12 cellular contexts compared by ENCODE assay signal in the genomic region with DNA sequence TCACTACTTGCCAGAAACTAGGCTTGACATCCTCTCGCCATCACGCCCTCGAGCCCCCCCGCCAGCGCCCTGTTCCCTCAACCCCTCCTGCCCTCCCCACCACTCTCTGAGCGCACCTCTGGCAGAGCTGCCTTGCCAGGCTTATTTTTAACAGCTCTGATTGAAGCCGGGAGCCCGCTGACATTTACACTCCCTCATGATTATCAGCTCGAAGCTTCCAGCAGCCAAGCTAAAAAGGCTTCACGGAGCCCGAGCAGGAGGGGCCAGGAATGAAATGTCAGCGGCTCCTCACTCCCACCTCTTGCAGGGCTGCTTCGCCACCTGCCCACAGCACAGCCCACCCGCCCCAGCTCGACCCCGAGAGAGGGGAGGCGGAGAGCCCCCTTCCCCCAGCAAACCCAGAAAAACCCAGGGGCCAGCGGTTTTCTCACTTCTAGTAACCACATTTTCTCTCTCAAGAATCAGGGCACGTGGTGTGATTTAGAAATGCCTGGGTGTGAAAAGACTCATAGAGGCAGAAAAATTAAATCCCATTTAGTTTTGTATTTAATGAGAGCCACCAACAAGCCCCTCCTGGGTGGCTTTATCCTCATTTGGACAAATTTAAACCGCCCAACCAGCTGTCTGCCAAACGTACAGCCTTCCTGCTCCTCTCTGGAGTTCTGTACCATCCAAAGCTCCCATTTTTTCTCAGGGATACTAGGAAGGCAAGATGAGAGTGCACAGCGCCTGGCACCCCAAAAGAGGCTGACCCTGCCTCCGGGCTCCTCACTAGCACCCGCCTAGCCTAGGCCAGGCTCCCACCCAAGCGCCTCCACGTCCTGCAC.
A peak's percentile ranks its signal among the peaks of the same experiment; 100 is the strongest.
DNase-seq lines count a peak whose midpoint lies in the region; ATAC-seq and TF ChIP-seq lines count a peak whose summit lies in the region.
"Had no signal": no experiment of that assay in that cellular context is flagged by ENCODE, and none has a peak within 500 bp of the region (broad histone marks: within the 10 kb centered on the region; RNA-seq: fewer than 3 reads in every experiment).

No MANE protein-coding gene starts in this region.

- H4K20me1 ChIP-seq in BLaER1, result peaks cover 56% of the 10 kb centered on the region
- H4K20me1 ChIP-seq in GM23338 (replicated peaks; ENCODE audit: insufficient read depth), result no peaks in the 10 kb centered on the region

- H3K27ac ChIP-seq in BLaER1, result 0 out of 2 replicates have a peak overlapping the region, but pooled peaks have one; percentile 5
- H3K27ac ChIP-seq in GM23338 (ENCODE audit: low read depth), result no peak overlapping the region
- H3K27ac ChIP-seq: adrenal gland, RWPE1, stomach, VCaP had no signal

- DNase-seq in GM23338 (ENCODE audit: low spot score) (no peak), DMS153 (lab: John Stamatoyannopoulos, UW) (no peak), H4 (ENCODE audit: low spot score) (no peak), DMS 273 (lab: John Stamatoyannopoulos, UW; ENCODE audit: unreplicated experiment) (no peak), GM13977 (ENCODE audit: low spot score) (no peak)
- DNase-seq in activated naive CD8-positive, alpha-beta T cell treated with anti-CD3 and anti-CD28 coated beads, Interleukin-2, amount 10 ng/mL, durations not matched to agents 7 days and 5 days, result no peak
- peak in 3 of 10 donors; percentile 12 to 62 (median 35) for DNase-seq in naive thymus-derived CD8-positive, alpha-beta T cell
- DNase-seq: stomach had no signal

- H3K27ac Mint-ChIP-seq in GM23338, result no peak overlapping the region; the same call in 1 of the 2 replicates
- H3K27ac Mint-ChIP-seq in activated naive CD8-positive, alpha-beta T cell treated with anti-CD3 and anti-CD28 coated beads, Interleukin-2, amount 10 ng/mL, durations not matched to agents 7 days and 5 days, result no peak overlapping the region
- peak overlapping the region in 7 of 10 donors; percentile 29 to 72 (median 53) for H3K27ac Mint-ChIP-seq in naive thymus-derived CD8-positive, alpha-beta T cell

- peaks cover 32% of the 10 kb centered on the region for H3K4me1 Mint-ChIP-seq in GM23338
- peaks cover 13% of the 10 kb centered on the region for H3K4me1 Mint-ChIP-seq in activated naive CD8-positive, alpha-beta T cell treated with anti-CD3 and anti-CD28 coated beads, Interleukin-2, amount 10 ng/mL, durations not matched to agents 7 days and 5 days
- peaks cover 5 to 31% (median 17%) of the 10 kb centered on the region in 4 donors for H3K4me1 Mint-ChIP-seq in naive thymus-derived CD8-positive, alpha-beta T cell

- in situ Hi-C loops in GM13977 (cut with MboI; ENCODE audit: low pct_unique_long_range_greater_than_20kb, low sequenced_read_pairs, unreplicated experiment), result no loop called here

- H3K9me2 ChIP-seq in GM23338 (ENCODE audit: insufficient read depth), result 0 out of 2 replicates have a peak, but pooled peaks cover 3% of the 10 kb centered on the region

- peaks cover 16% of the 10 kb centered on the region for H3K27me3 Mint-ChIP-seq in GM23338 (ENCODE audit: insufficient read depth, low read depth, poor library complexity)
- H3K27me3 Mint-ChIP-seq in activated naive CD8-positive, alpha-beta T cell treated with anti-CD3 and anti-CD28 coated beads, Interleukin-2, amount 10 ng/mL, durations not matched to agents 7 days and 5 days, result peaks cover 33% of the 10 kb centered on the region
- peaks cover 4 to 17% (median 5%) of the 10 kb centered on the region in 5 donors for H3K27me3 Mint-ChIP-seq in naive thymus-derived CD8-positive, alpha-beta T cell

- no peak overlapping the region for H3K4me3 Mint-ChIP-seq in GM23338
- no peak overlapping the region for H3K4me3 Mint-ChIP-seq in activated naive CD8-positive, alpha-beta T cell treated with anti-CD3 and anti-CD28 coated beads, Interleukin-2, amount 10 ng/mL, durations not matched to agents 7 days and 5 days
- peak overlapping the region; percentile 48 to 80 (median 64) for H3K4me3 Mint-ChIP-seq in naive thymus-derived CD8-positive, alpha-beta T cell

- 0 out of 2 replicates have a peak overlapping the region, but pooled peaks have one; percentile 47 for H2AFZ ChIP-seq in GM23338

- H3K9me3 Mint-ChIP-seq in GM23338, result no peaks in the 10 kb centered on the region
- H3K9me3 Mint-ChIP-seq in activated naive CD8-positive, alpha-beta T cell treated with anti-CD3 and anti-CD28 coated beads, Interleukin-2, amount 10 ng/mL, durations not matched to agents 7 days and 5 days, result no peaks in the 10 kb centered on the region
- no peaks in the 10 kb centered on the region for H3K9me3 Mint-ChIP-seq in naive thymus-derived CD8-positive, alpha-beta T cell

- no peaks in the 10 kb centered on the region for H3K36me3 Mint-ChIP-seq in GM23338 (ENCODE audit: low read depth)
- H3K36me3 Mint-ChIP-seq in activated naive CD8-positive, alpha-beta T cell treated with anti-CD3 and anti-CD28 coated beads, Interleukin-2, amount 10 ng/mL, durations not matched to agents 7 days and 5 days, result no peaks in the 10 kb centered on the region
- no peaks in the 10 kb centered on the region for H3K36me3 Mint-ChIP-seq in naive thymus-derived CD8-positive, alpha-beta T cell

- H3K27me3 ChIP-seq in BLaER1 (peaks cover 38% of the 10 kb centered on the region), GM23338 (ENCODE audit: insufficient read depth) (no peaks in the 10 kb centered on the region)
- H3K27me3 ChIP-seq: adrenal gland had no signal

- H3K4me3 ChIP-seq in BLaER1 (peak overlapping the region; percentile 43; the same call in 1 of the 2 replicates), GM23338 (no peak overlapping the region)
- H3K4me3 ChIP-seq: adrenal gland, stomach had no signal

- H3K79me2 ChIP-seq in GM23338 (replicated peaks; ENCODE audit: insufficient read depth), result no peaks in the 10 kb centered on the region

- no peak overlapping the region for H3K9ac ChIP-seq in BLaER1

- peaks cover 68% of the 10 kb centered on the region for H3K4me1 ChIP-seq in BLaER1
- peaks cover 17% of the 10 kb centered on the region for H3K4me1 ChIP-seq in GM23338 (ENCODE audit: insufficient read depth)
- H3K4me1 ChIP-seq: adrenal gland had no signal

- peak overlapping the region; percentile 91 for H3K4me2 ChIP-seq in BLaER1
- H3K4me2 ChIP-seq in GM23338, result no peak overlapping the region

- POLR2A ChIA-PET in activated naive CD8-positive, alpha-beta T cell treated with anti-CD3 and anti-CD28 coated beads, Interleukin-2, amount 10 ng/mL, durations not matched to agents 7 days and 5 days (lab: Charles Lee), result no interaction called here
- POLR2A ChIA-PET in naive thymus-derived CD8-positive, alpha-beta T cell (lab: Charles Lee), result no interaction called here

- peak; percentile 11; the same call in 2 of the 3 replicates for ATAC-seq in GM23338
- peak; percentile 36 for ATAC-seq in activated naive CD8-positive, alpha-beta T cell treated with anti-CD3 and anti-CD28 coated beads, Interleukin-2, amount 10 ng/mL, durations not matched to agents 7 days and 5 days (ENCODE audit: low read depth)
- ATAC-seq in naive thymus-derived CD8-positive, alpha-beta T cell, result peak; percentile 33 to 65

- no peaks in the 10 kb centered on the region for H3F3A ChIP-seq in GM23338 (replicated peaks; ENCODE audit: low read depth)

- no peaks in the 10 kb centered on the region for H3K36me3 ChIP-seq in BLaER1
- H3K36me3 ChIP-seq in GM23338 (ENCODE audit: insufficient read depth), result no peaks in the 10 kb centered on the region
- H3K36me3 ChIP-seq: adrenal gland, stomach had no signal

- TF ChIP-seq CTCF in GM23338 (conservative IDR thresholded peaks at IDR 0.05; ENCODE audit: low read depth in 2 of 2), result no peak
- TF ChIP-seq CTCF in GM13977 (IDR thresholded peaks at IDR 0.05; ENCODE audit: extremely low read depth, insufficient read depth, missing control alignments), result no peak

- 0 out of 2 replicates have a peak, but pooled peaks cover 5% of the 10 kb centered on the region for H3K9me3 ChIP-seq in BLaER1
- H3K9me3 ChIP-seq: adrenal gland had no signal

TF ChIP-seq in GM23338, 12 proteins besides CTCF, POLR2A, EP300 and RAD21 (continues in another document):
- no peak for TF ChIP-seq ZNF114 (CRISPR knock-in tag; IDR thresholded peaks at IDR 0.05)

Comparison
In these comparisons a context has a peak if more than half of its experiments do, and no peak if none do; other contexts are left out.
1. H3K27ac Mint-ChIP-seq: peak in naive thymus-derived CD8-positive, alpha-beta T cell (7 of 10); none in GM23338 (single experiment) and activated naive CD8-positive, alpha-beta T cell treated with anti-CD3 and anti-CD28 coated beads, Interleukin-2, amount 10 ng/mL, durations not matched to agents 7 days and 5 days (single experiment).
2. H3K4me3 Mint-ChIP-seq: peak in naive thymus-derived CD8-positive, alpha-beta T cell (10 of 10); none in GM23338 (single experiment) and activated naive CD8-positive, alpha-beta T cell treated with anti-CD3 and anti-CD28 coated beads, Interleukin-2, amount 10 ng/mL, durations not matched to agents 7 days and 5 days (single experiment).
3. Peak in every context shown above with its lines, with median percentiles within 50 percentile points of each other: ATAC-seq.